ENCODE assay signal across 1 cellular context in the genomic region with DNA sequence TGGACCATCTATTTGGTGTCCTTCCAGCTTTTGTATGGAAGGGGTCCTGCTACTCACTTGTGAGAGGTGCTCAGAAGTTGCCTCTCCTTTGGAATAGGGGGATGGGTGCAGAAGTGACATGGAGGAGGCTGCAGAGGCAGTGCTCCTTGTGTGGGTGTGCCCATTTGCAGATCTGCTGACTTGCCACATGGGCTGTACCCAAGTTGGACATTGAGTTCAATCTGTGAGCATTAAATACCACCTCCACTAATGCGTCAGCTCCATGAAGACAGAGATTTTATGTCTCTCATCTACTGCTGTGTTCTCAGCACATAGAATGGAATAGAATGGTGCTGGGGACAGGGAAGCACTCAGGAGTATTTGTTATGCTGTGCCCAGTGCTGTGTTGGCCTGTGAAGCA.
TF ChIP-seq lines count a peak whose summit lies in the region.

No MANE protein-coding gene starts in this region.

TF ChIP-seq in HCT116, 20 proteins besides CTCF, POLR2A, EP300 and RAD21 (continued from another document):
- TF ChIP-seq, protein P1, sequence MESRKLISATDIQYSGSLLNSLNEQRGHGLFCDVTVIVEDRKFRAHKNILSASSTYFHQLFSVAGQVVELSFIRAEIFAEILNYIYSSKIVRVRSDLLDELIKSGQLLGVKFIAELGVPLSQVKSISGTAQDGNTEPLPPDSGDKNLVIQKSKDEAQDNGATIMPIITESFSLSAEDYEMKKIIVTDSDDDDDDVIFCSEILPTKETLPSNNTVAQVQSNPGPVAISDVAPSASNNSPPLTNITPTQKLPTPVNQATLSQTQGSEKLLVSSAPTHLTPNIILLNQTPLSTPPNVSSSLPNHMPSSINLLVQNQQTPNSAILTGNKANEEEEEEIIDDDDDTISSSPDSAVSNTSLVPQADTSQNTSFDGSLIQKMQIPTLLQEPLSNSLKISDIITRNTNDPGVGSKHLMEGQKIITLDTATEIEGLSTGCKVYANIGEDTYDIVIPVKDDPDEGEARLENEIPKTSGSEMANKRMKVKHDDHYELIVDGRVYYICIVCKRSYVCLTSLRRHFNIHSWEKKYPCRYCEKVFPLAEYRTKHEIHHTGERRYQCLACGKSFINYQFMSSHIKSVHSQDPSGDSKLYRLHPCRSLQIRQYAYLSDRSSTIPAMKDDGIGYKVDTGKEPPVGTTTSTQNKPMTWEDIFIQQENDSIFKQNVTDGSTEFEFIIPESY (IDR thresholded peaks at IDR 0.05; ENCODE audit: extremely low read depth, insufficient replicate concordance, low read length) = no peak
- TF ChIP-seq EGR1 (IDR thresholded peaks at IDR 0.05; ENCODE audit: low read depth) = no peak
- TF ChIP-seq TCF7L2 (IDR thresholded peaks at IDR 0.05; ENCODE audit: borderline replicate concordance, extremely low read depth, insufficient read depth, insufficient read length) = no peak
- no peak for TF ChIP-seq ELF1 (IDR thresholded peaks at IDR 0.05; ENCODE audit: borderline replicate concordance, low read depth)
- TF ChIP-seq SIN3A (IDR thresholded peaks at IDR 0.05; ENCODE audit: low read depth) = no peak
- TF ChIP-seq FOSL1 (IDR thresholded peaks at IDR 0.05; ENCODE audit: low read depth) = no peak
